11 cellular contexts compared by ENCODE assay signal in the genomic region with DNA sequence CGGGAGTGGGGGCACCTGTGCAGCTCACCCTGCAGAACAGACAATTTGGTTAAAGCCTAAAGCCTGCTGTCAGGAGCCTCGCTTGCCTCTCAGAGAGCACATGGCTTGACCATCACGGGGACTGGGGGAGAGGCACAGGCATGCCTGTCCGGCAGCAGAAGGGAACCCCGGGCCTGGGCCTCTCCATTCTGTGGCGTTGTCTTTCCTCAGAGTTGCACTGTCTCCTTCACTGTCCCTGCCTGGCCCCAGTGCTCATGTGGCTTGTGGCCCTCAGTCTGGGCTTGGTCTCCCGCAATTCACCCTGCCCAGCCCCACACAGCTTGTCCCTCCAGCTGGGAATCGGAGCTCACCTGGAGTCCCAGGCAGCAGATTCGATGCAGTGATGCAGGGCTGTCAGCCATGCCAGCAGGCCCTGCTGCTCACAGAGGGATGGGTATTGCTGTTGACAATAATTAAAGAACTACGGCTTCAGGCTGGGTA.
A peak's percentile ranks its signal among the peaks of the same experiment; 100 is the strongest.
DNase-seq lines count a peak whose midpoint lies in the region; ATAC-seq and TF ChIP-seq lines count a peak whose summit lies in the region.
"Had no signal": no experiment of that assay in that cellular context is flagged by ENCODE, and none has a peak within 500 bp of the region (broad histone marks: within the 10 kb centered on the region; RNA-seq: fewer than 3 reads in every experiment).

No MANE protein-coding gene starts in this region.

- H3K27me3 Mint-ChIP-seq in activated CD4-positive, alpha-beta T cell treated with anti-CD3 and anti-CD28 coated beads, Interleukin-2, amount 10 ng/mL, durations not matched to agents 24 days and 14 days = no peaks in the 10 kb centered on the region
- no peaks in the 10 kb centered on the region for H3K27me3 Mint-ChIP-seq in CD4-positive, alpha-beta T cell
- H3K27me3 Mint-ChIP-seq in osteocyte (ENCODE audit: unreplicated experiment) = no peaks in the 10 kb centered on the region
- H3K27me3 Mint-ChIP-seq: activated CD4-positive, alpha-beta T cell treated with anti-CD3 and anti-CD28 coated beads, Interleukin-2, amount 10 ng/mL, durations not matched to agents 7 days and 5 days; T-cell had no signal

- H3K27ac Mint-ChIP-seq in activated CD4-positive, alpha-beta T cell treated with anti-CD3 and anti-CD28 coated beads, Interleukin-2, amount 10 ng/mL, durations not matched to agents 24 days and 14 days = peak overlapping the region; percentile 53
- H3K27ac Mint-ChIP-seq in CD4-positive, alpha-beta T cell = peak overlapping the region; percentile 88
- H3K27ac Mint-ChIP-seq in osteocyte (ENCODE audit: unreplicated experiment) = no peak overlapping the region

- TF ChIP-seq CTCF in CD4-positive, alpha-beta T cell (IDR thresholded peaks at IDR 0.05) = no peak
- no peak for TF ChIP-seq CTCF in adrenal gland (IDR thresholded peaks at IDR 0.05)
- TF ChIP-seq CTCF in osteocyte (IDR thresholded peaks at IDR 0.05) = no peak

- H3K27ac ChIP-seq in CD4-positive, alpha-beta T cell (ENCODE audit: low read depth, low read length) = no peak overlapping the region
- peak overlapping the region in 1 of 5 donors; percentile 14 for H3K27ac ChIP-seq in adrenal gland
- H3K27ac ChIP-seq: pancreas had no signal

- peaks cover 4% of the 10 kb centered on the region for H3K9me3 Mint-ChIP-seq in activated CD4-positive, alpha-beta T cell treated with anti-CD3 and anti-CD28 coated beads, Interleukin-2, amount 10 ng/mL, durations not matched to agents 24 days and 14 days
- H3K9me3 Mint-ChIP-seq in CD4-positive, alpha-beta T cell = no peaks in the 10 kb centered on the region
- peaks cover 3% of the 10 kb centered on the region for H3K9me3 Mint-ChIP-seq in osteocyte (ENCODE audit: unreplicated experiment)
- H3K9me3 Mint-ChIP-seq: T-cell had no signal

- no peaks in the 10 kb centered on the region for H3K36me3 ChIP-seq in adrenal gland (replicated peaks in 1 of 2)
- H3K36me3 ChIP-seq: pancreas had no signal

- H3K4me1 ChIP-seq in adrenal gland (replicated peaks in 1 of 2) = peaks cover 4 to 10% of the 10 kb centered on the region in 2 donors
- H3K4me1 ChIP-seq: pancreas had no signal

- no peak for TF ChIP-seq POLR2A in adrenal gland (IDR thresholded peaks at IDR 0.05)

- H3K4me3 ChIP-seq in adrenal gland = no peak overlapping the region
- H3K4me3 ChIP-seq: pancreas had no signal

- H3K9me3 ChIP-seq in CD4-positive, alpha-beta T cell (ENCODE audit: control insufficient read depth, low read length) = no peaks in the 10 kb centered on the region
- H3K9me3 ChIP-seq in adrenal gland (replicated peaks in 1 of 3) = no peaks in the 10 kb centered on the region
- H3K9me3 ChIP-seq: pancreas had no signal

- DNase-seq in activated CD4-positive, alpha-beta T cell treated with anti-CD3 and anti-CD28 coated beads, Interleukin-2, amount 10 ng/mL, durations not matched to agents 24 days and 14 days = peak; percentile 61
- no peak for DNase-seq in activated CD4-positive, alpha-beta T cell treated with anti-CD3 and anti-CD28 coated beads, Interleukin-2, amount 50 U/mL, for 48 hours
- peak in 1 of 10 experiments; percentile 31 for DNase-seq in CD4-positive, alpha-beta T cell
- DNase-seq in adrenal gland (peak in 4 of 7 donors; percentile 16 to 50 (median 26)), osteocyte (ENCODE audit: extremely low spot score, unreplicated experiment) (peak; percentile 72), T-helper 9 cell (no peak)

- no peak for ATAC-seq in CD4-positive, alpha-beta T cell (ENCODE audit: poor library complexity)
- no peak for ATAC-seq in HG03159 (IDR thresholded peaks at IDR 0.05; ENCODE audit: unreplicated experiment)
- no peak for ATAC-seq in HG02870 (IDR thresholded peaks at IDR 0.05; ENCODE audit: unreplicated experiment)

- intact Hi-C loops in activated CD4-positive, alpha-beta T cell treated with anti-CD3 and anti-CD28 coated beads, Interleukin-2, amount 10 ng/mL, durations not matched to agents 24 days and 14 days (cut with micrococcal nuclease) = loop anchor here (1.0 to 5.0 kb wide), 5 partner anchors 44 to 164 kb away; no protein-coding TSS in a partner anchor
- intact Hi-C loops in CD4-positive, alpha-beta T cell (cut with DNase I, micrococcal nuclease) = loop anchor here (1.0 to 5.0 kb wide), 8 partner anchors 44 to 165 kb away; no protein-coding TSS in a partner anchor
- intact Hi-C loops in adrenal gland (cut with DNase I) = loop anchor here in 1 of 2 donors (2.0 to 5.0 kb wide), 3 partner anchors 42 to 164 kb away; no protein-coding TSS in a partner anchor

- CTCF ChIA-PET in CD4-positive, alpha-beta T cell (lab: Charles Lee) = interaction anchor here (0.5 to 5.2 kb wide), 12 partner anchors 54 to 513 kb away, joined by 3 to 51 read pairs (median 5); no protein-coding TSS in a partner anchor

- WGBS in adrenal gland, 4 donors = 82 to 91% (median 86%) methylated on average over 6 to 10 of the region's 10 CpGs

- POLR2A ChIA-PET in CD4-positive, alpha-beta T cell (lab: Charles Lee) = interaction anchor here (0.9 to 5.7 kb wide), 19 partner anchors 15 to 632 kb away, joined by 3 to 91 read pairs (median 12); no protein-coding TSS in a partner anchor

- peaks cover 47% of the 10 kb centered on the region for H3K4me1 Mint-ChIP-seq in activated CD4-positive, alpha-beta T cell treated with anti-CD3 and anti-CD28 coated beads, Interleukin-2, amount 10 ng/mL, durations not matched to agents 24 days and 14 days
- H3K4me1 Mint-ChIP-seq in CD4-positive, alpha-beta T cell (ENCODE audit: low read depth) = peaks cover 66% of the 10 kb centered on the region
- H3K4me1 Mint-ChIP-seq in osteocyte (ENCODE audit: unreplicated experiment) = peaks cover 59% of the 10 kb centered on the region

- H3K4me3 Mint-ChIP-seq in activated CD4-positive, alpha-beta T cell treated with anti-CD3 and anti-CD28 coated beads, Interleukin-2, amount 10 ng/mL, durations not matched to agents 24 days and 14 days = no peak overlapping the region
- H3K4me3 Mint-ChIP-seq in CD4-positive, alpha-beta T cell = no peak overlapping the region
- no peak overlapping the region for H3K4me3 Mint-ChIP-seq in osteocyte (ENCODE audit: unreplicated experiment)

- peaks cover 3% of the 10 kb centered on the region for H3K36me3 Mint-ChIP-seq in activated CD4-positive, alpha-beta T cell treated with anti-CD3 and anti-CD28 coated beads, Interleukin-2, amount 10 ng/mL, durations not matched to agents 24 days and 14 days (ENCODE audit: low read depth)
- no peaks in the 10 kb centered on the region for H3K36me3 Mint-ChIP-seq in CD4-positive, alpha-beta T cell (ENCODE audit: low read depth)
- H3K36me3 Mint-ChIP-seq in osteocyte (ENCODE audit: unreplicated experiment) = peaks cover 7% of the 10 kb centered on the region
- H3K36me3 Mint-ChIP-seq: T-cell had no signal

- no peaks in the 10 kb centered on the region for H3K27me3 ChIP-seq in CD4-positive, alpha-beta T cell (ENCODE audit: control insufficient read depth, insufficient read depth, low read length)
- no peaks in the 10 kb centered on the region for H3K27me3 ChIP-seq in adrenal gland
- H3K27me3 ChIP-seq: pancreas had no signal

Comparison
In these comparisons a context has a peak if more than half of its experiments do, and no peak if none do; other contexts are left out.
1. DNase-seq: peak in activated CD4-positive, alpha-beta T cell treated with anti-CD3 and anti-CD28 coated beads, Interleukin-2, amount 10 ng/mL, durations not matched to agents 24 days and 14 days (single experiment), adrenal gland (4 of 7) and osteocyte (single experiment); none in activated CD4-positive, alpha-beta T cell treated with anti-CD3 and anti-CD28 coated beads, Interleukin-2, amount 50 U/mL, for 48 hours (0 of 2) and T-helper 9 cell (single experiment).